In genomic region chr6:84653027-84653551, GRCh38 we compare ENCODE assay signal across 16 cellular contexts.
"Had no signal": no experiment of that assay in that cellular context is flagged by ENCODE, and none has a peak within 500 bp of the region (broad histone marks: within the 10 kb centered on the region; RNA-seq: fewer than 3 reads in every experiment).

No MANE protein-coding gene starts in this region.

- H3K27ac ChIP-seq: dorsolateral prefrontal cortex, neural progenitor cell, parathyroid adenoma, thyroid gland had no signal

- H3K27me3 ChIP-seq: neural progenitor cell, thyroid gland had no signal

- H3K36me3 ChIP-seq: neural progenitor cell, thyroid gland had no signal

- H3K4me3 ChIP-seq: dorsolateral prefrontal cortex, mucosa of descending colon, neural progenitor cell, thyroid gland had no signal

- H3K4me2 ChIP-seq: neural progenitor cell had no signal

- H2AFZ ChIP-seq: neural progenitor cell, parathyroid adenoma had no signal

- H3K4me1 ChIP-seq: parathyroid adenoma, thyroid gland had no signal

- H3K9me3 ChIP-seq: mucosa of descending colon, thyroid gland had no signal

- H3K79me2 ChIP-seq: parathyroid adenoma had no signal

- DNase-seq: activated CD4-positive, alpha-beta T cell treated with anti-CD3 and anti-CD28 coated beads, Interleukin-2, amount 50 U/mL, for 4 hours; activated gamma-delta T cell; dorsolateral prefrontal cortex; endodermal cell; foreskin melanocyte; glutamatergic neuron; hippocampal formation; kidney; mucosa of descending colon; naive thymus-derived CD4-positive, alpha-beta T cell; stimulated activated CD4-positive, alpha-beta T cell treated with anti-CD3 and anti-CD28 coated beads, Interleukin-12 subunit alpha, Interleukin-12 subunit beta, amount 100 ng/mL, for 4 hours; stimulated activated CD4-positive, alpha-beta T cell treated with anti-CD3 and anti-CD28 coated beads, Interleukin-2, amount 100 ng/mL, for 24 hours; stimulated activated naive CD4-positive, alpha-beta T cell treated with Interleukin-2 at 50 U/mL for 16 hours; thyroid gland had no signal

- H3K9ac ChIP-seq: neural progenitor cell, parathyroid adenoma had no signal
